ENCODE assay signal across 34 cellular contexts in genomic region chr2:37944268-37944667, GRCh38.
"Had no signal": no experiment of that assay in that cellular context is flagged by ENCODE, and none has a peak within 500 bp of the region (broad histone marks: within the 10 kb centered on the region; RNA-seq: fewer than 3 reads in every experiment).

No MANE protein-coding gene starts in this region.

- FAIRE-seq: RCC 7860 had no signal

- H3K9me3 ChIP-seq: SJCRH30 had no signal

- H2AFZ ChIP-seq: PC-9 had no signal

- H3K27me3 ChIP-seq: MG63, SJCRH30 had no signal

- H3K4me3 ChIP-seq: MG63, PC-9, SJCRH30, SK-N-MC had no signal

- H3K27me3 Mint-ChIP-seq: T-cell had no signal

- H3K27ac Mint-ChIP-seq: T-cell had no signal

- DNase-seq: Kasumi-1, MG63, NCI-H1048, NCI-H1092 treated with DMSO at 0.1 percent for 48 hours, NCI-H1105 treated with DMSO at 0.1 percent for 48 hours, NCI-H1417, NCI-H1436, NCI-H146, NCI-H1694, NCI-H187, NCI-H1930, NCI-H2029 treated with DMSO at 0.1 percent for 48 hours, NCI-H2081 treated with DMSO at 0.1 percent for 48 hours, NCI-H2107, NCI-H2171, NCI-H226, NCI-H446 treated with DMSO at 0.1 percent for 48 hours, NCI-H510A, NCI-H524, NCI-H526, NCI-H69, NCI-H748 treated with DMSO at 0.1 percent for 48 hours, NCI-H82, PC-9, SHP77, SIG-M5, SJCRH30, T-cell had no signal

- H3K4me2 ChIP-seq: PC-9 had no signal

- H3K27ac ChIP-seq: PC-9, RWPE1, SJCRH30, SK-N-MC had no signal

- ATAC-seq: Panc1, Right ventricle myocardium inferior, SK-N-SH treated with all-trans-retinoic acid at 6 μM for 48 hours, T-cell had no signal

- H3K4me3 Mint-ChIP-seq: T-cell had no signal

- H3K4me1 ChIP-seq: SJCRH30 had no signal

- H3K36me3 ChIP-seq: MG63, SJCRH30 had no signal
